15 cellular contexts compared by ENCODE assay signal in genomic region chr6:152277826-152278247, GRCh38.
DNase-seq lines count a peak whose midpoint lies in the region; ATAC-seq and TF ChIP-seq lines count a peak whose summit lies in the region.
"Had no signal": no experiment of that assay in that cellular context is flagged by ENCODE, and none has a peak within 500 bp of the region (broad histone marks: within the 10 kb centered on the region; RNA-seq: fewer than 3 reads in every experiment).

No MANE protein-coding gene starts in this region.

- no peaks in the 10 kb centered on the region for H3K9me3 ChIP-seq in heart left ventricle
- no peaks in the 10 kb centered on the region for H3K9me3 ChIP-seq in prostate gland
- H3K9me3 ChIP-seq: breast epithelium had no signal

- H3K36me3 ChIP-seq in heart left ventricle: peaks cover 0 to 98% (median 89%) of the 10 kb centered on the region in 9 donors
- H3K36me3 ChIP-seq in prostate gland: no peaks in the 10 kb centered on the region
- H3K36me3 ChIP-seq: breast epithelium had no signal

- H3K27ac ChIP-seq in heart left ventricle: peak overlapping the region in 8 of 12 donors; percentile 15 to 60 (median 52)
- H3K27ac ChIP-seq in prostate gland: no peak overlapping the region
- H3K27ac ChIP-seq: breast epithelium, foreskin keratinocyte had no signal

- ATAC-seq in heart left ventricle (peak; percentile 73 to 89 (median 80)), GM18870 (IDR thresholded peaks at IDR 0.05; ENCODE audit: unreplicated experiment) (no peak)
- ATAC-seq: foreskin keratinocyte had no signal

- intact Hi-C loops in heart left ventricle (cut with DNase I) (loop anchor here in 2 of 10 donors (10.0 kb wide), 2 partner anchors 63 to 583 kb away; no protein-coding TSS in a partner anchor), prostate gland (cut with DNase I) (no loop called here)

- 53 to 58% (median 57%) methylated on average over 9 of the region's 9 CpGs for WGBS in heart left ventricle, 4 donors
- 57% methylated on average over 9 of the region's 9 CpGs for WGBS in prostate gland

- H3K4me1 ChIP-seq in heart left ventricle: peaks cover 3 to 35% (median 14%) of the 10 kb centered on the region in 12 donors
- H3K4me1 ChIP-seq in prostate gland (replicated peaks): no peaks in the 10 kb centered on the region

- H3K4me3 ChIP-seq in heart left ventricle (no peak overlapping the region), prostate gland (no peak overlapping the region)
- H3K4me3 ChIP-seq: breast epithelium had no signal

- TF ChIP-seq CTCF in heart left ventricle (IDR thresholded peaks at IDR 0.05): no peak
- TF ChIP-seq CTCF in prostate gland (IDR thresholded peaks at IDR 0.05): no peak

- no peaks in the 10 kb centered on the region for H3K27me3 ChIP-seq in heart left ventricle
- H3K27me3 ChIP-seq in prostate gland (replicated peaks; ENCODE audit: insufficient read depth): no peaks in the 10 kb centered on the region
- H3K27me3 ChIP-seq: breast epithelium, foreskin keratinocyte had no signal

- TF ChIP-seq POLR2A in heart left ventricle (IDR thresholded peaks at IDR 0.05): no peak
- TF ChIP-seq POLR2A in prostate gland (IDR thresholded peaks at IDR 0.05): no peak

- DNase-seq in DMS53 treated with DMSO at 0.1 percent for 48 hours (lab: John Stamatoyannopoulos, UW; ENCODE audit: unreplicated experiment) (peak; percentile 83), NCI-H524 treated with DMSO at 0.1 percent for 48 hours (lab: John Stamatoyannopoulos, UW) (peak; percentile 47), heart left ventricle (peak in 3 of 5 donors; percentile 41 to 74 (median 63)), prostate gland (ENCODE audit: low spot score) (peak; percentile 62), CD1c-positive myeloid dendritic cell (ENCODE audit: extremely low spot score) (no peak), D341Med (ENCODE audit: low spot score) (no peak)
- DNase-seq: activated B cell treated with CpG ODN at 0.5 μM for 24 hours; activated naive CD4-positive, alpha-beta T cell treated with anti-CD3 and anti-CD28 coated beads, Interleukin-2, amount 10 ng/mL, durations not matched to agents 7 days and 5 days; CD4-positive, CD25-positive, alpha-beta regulatory T cell; endodermal cell; foreskin keratinocyte; immature natural killer cell; stimulated activated CD4-positive, alpha-beta T cell treated with anti-CD3 and anti-CD28 coated beads, Interleukin-4, amount 100 ng/mL, for 1 hour had no signal

Comparison
In these comparisons a context has a peak if more than half of its experiments do, and no peak if none do; other contexts are left out.
1. DNase-seq: peak in DMS53 treated with DMSO at 0.1 percent for 48 hours (single experiment), NCI-H524 treated with DMSO at 0.1 percent for 48 hours (single experiment), heart left ventricle (3 of 5) and prostate gland (single experiment); none in CD1c-positive myeloid dendritic cell (single experiment) and D341Med (single experiment).
2. H3K27ac ChIP-seq: peak in heart left ventricle (8 of 12); none in prostate gland (0 of 2).